Comparison of ENCODE assay signal across 1 cellular context in the genomic region with DNA sequence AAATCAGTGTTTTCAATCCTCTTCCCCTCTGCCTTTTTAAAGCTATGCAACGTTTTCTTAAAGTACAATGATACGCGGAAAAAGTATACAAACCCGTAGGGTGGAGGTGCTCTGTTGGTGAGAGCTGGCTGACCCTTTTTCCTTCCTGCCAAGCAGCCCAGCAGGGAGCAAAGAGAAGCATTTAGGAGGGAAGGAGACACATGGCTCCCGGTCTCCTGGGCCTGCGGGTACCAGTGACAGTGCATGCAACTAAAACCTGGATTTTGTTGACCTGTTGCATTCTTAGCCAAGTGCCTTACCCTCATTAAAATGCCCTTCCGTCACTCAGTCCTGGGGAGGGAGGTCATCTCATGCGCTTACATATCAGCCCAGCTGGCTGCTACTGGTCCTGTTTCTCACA.
TF ChIP-seq lines count a peak whose summit lies in the region.

No MANE protein-coding gene starts in this region.

TF ChIP-seq in IMR-90, 13 proteins besides CTCF, POLR2A, EP300 and RAD21 (continued from another document):
- TF ChIP-seq ELK1 (IDR thresholded peaks at IDR 0.05; ENCODE audit: borderline replicate concordance, low read depth, low read length), result no peak
- TF ChIP-seq NFE2L2 (IDR thresholded peaks at IDR 0.05; ENCODE audit: low read depth, low read length), result no peak
- TF ChIP-seq CHD1 (IDR thresholded peaks at IDR 0.05; ENCODE audit: low read depth, low read length), result no peak
- no peak for TF ChIP-seq BHLHE40 (IDR thresholded peaks at IDR 0.05; ENCODE audit: low read depth, low read length)
- TF ChIP-seq RCOR1 (IDR thresholded peaks at IDR 0.05; ENCODE audit: insufficient replicate concordance, low read length), result no peak
